1 cellular context compared by ENCODE assay signal in genomic region chr14:73782623-73783022, GRCh38.
TF ChIP-seq lines count a peak whose summit lies in the region.

No MANE protein-coding gene starts in this region.

TF ChIP-seq in IMR-90, 13 proteins besides CTCF, POLR2A, EP300 and RAD21 (continued from another document):
- TF ChIP-seq, protein P1, sequence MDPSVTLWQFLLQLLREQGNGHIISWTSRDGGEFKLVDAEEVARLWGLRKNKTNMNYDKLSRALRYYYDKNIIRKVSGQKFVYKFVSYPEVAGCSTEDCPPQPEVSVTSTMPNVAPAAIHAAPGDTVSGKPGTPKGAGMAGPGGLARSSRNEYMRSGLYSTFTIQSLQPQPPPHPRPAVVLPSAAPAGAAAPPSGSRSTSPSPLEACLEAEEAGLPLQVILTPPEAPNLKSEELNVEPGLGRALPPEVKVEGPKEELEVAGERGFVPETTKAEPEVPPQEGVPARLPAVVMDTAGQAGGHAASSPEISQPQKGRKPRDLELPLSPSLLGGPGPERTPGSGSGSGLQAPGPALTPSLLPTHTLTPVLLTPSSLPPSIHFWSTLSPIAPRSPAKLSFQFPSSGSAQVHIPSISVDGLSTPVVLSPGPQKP (IDR thresholded peaks at IDR 0.05; ENCODE audit: borderline replicate concordance, low read depth, low read length): no peak
- TF ChIP-seq FOS (IDR thresholded peaks at IDR 0.05; ENCODE audit: low read depth, low read length): no peak
- TF ChIP-seq BHLHE40 (IDR thresholded peaks at IDR 0.05; ENCODE audit: low read depth, low read length): no peak
- no peak for TF ChIP-seq SMC3 (IDR thresholded peaks at IDR 0.05; ENCODE audit: low read depth, low read length)
- no peak for TF ChIP-seq USF2 (IDR thresholded peaks at IDR 0.05; ENCODE audit: low read depth, low read length)
- TF ChIP-seq MAFK (IDR thresholded peaks at IDR 0.05; ENCODE audit: low read depth, low read length): no peak
- TF ChIP-seq RCOR1 (IDR thresholded peaks at IDR 0.05; ENCODE audit: insufficient replicate concordance, low read length): no peak
- TF ChIP-seq MXI1 (IDR thresholded peaks at IDR 0.05; ENCODE audit: borderline replicate concordance, low read depth, low read length): no peak
- no peak for TF ChIP-seq CEBPB (IDR thresholded peaks at IDR 0.05; ENCODE audit: low read depth, low read length)
- TF ChIP-seq CHD1 (IDR thresholded peaks at IDR 0.05; ENCODE audit: low read depth, low read length): no peak
TF ChIP-seq in IMR-90: peak in this region for 0.
